In the genomic region with DNA sequence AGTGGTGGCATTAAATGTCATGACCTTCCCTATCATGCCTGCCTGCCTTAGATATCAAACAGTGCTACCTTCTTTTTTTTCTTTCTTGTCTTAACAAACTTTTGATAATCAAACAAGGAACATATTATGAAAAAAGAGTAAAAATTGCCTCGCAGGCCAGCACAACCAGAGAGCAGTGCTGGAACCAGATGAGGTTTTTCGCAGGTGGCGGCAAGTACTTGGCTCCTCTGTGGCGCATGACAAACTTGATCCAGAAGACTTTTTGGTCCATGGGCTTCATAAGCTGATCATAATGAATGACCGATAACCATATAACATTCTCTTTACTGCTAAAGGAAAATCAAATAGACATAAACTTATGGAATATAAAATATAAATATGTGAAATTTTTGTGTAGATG, we compare ENCODE assay signal across 1 cellular context.
TF ChIP-seq lines count a peak whose summit lies in the region.

No MANE protein-coding gene starts in this region.

TF ChIP-seq in HepG2, 621 proteins besides CTCF, POLR2A, EP300 and RAD21 (continued from another document):
- TF ChIP-seq, protein P1, sequence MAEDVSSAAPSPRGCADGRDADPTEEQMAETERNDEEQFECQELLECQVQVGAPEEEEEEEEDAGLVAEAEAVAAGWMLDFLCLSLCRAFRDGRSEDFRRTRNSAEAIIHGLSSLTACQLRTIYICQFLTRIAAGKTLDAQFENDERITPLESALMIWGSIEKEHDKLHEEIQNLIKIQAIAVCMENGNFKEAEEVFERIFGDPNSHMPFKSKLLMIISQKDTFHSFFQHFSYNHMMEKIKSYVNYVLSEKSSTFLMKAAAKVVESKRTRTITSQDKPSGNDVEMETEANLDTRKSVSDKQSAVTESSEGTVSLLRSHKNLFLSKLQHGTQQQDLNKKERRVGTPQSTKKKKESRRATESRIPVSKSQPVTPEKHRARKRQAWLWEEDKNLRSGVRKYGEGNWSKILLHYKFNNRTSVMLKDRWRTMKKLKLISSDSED (CRISPR knock-in tag; IDR thresholded peaks at IDR 0.05) = no peak
- TF ChIP-seq ZNF329 (CRISPR knock-in tag; IDR thresholded peaks at IDR 0.05; ENCODE audit: low read depth) = no peak
- TF ChIP-seq ZNF17 (CRISPR knock-in tag; IDR thresholded peaks at IDR 0.05) = no peak
- TF ChIP-seq TOPORS (CRISPR knock-in tag; IDR thresholded peaks at IDR 0.05) = no peak
- TF ChIP-seq RORA (CRISPR knock-in tag; IDR thresholded peaks at IDR 0.05) = no peak
- TF ChIP-seq PTBP1 (IDR thresholded peaks at IDR 0.05; ENCODE audit: low read depth, low read length, poor library complexity, severe bottlenecking) = no peak
- no peak for TF ChIP-seq SNAI1 (CRISPR knock-in tag; IDR thresholded peaks at IDR 0.05; ENCODE audit: borderline replicate concordance)
- no peak for TF ChIP-seq NFE2 (CRISPR knock-in tag; IDR thresholded peaks at IDR 0.05)
- no peak for TF ChIP-seq KDM5B (CRISPR knock-in tag; IDR thresholded peaks at IDR 0.05; ENCODE audit: borderline replicate concordance)
- no peak for TF ChIP-seq MTA1 (CRISPR knock-in tag; IDR thresholded peaks at IDR 0.05; ENCODE audit: borderline replicate concordance)
- TF ChIP-seq CAMTA2 (CRISPR knock-in tag; IDR thresholded peaks at IDR 0.05; ENCODE audit: borderline replicate concordance) = no peak
